Comparison of ENCODE assay signal across 9 cellular contexts in the genomic region with DNA sequence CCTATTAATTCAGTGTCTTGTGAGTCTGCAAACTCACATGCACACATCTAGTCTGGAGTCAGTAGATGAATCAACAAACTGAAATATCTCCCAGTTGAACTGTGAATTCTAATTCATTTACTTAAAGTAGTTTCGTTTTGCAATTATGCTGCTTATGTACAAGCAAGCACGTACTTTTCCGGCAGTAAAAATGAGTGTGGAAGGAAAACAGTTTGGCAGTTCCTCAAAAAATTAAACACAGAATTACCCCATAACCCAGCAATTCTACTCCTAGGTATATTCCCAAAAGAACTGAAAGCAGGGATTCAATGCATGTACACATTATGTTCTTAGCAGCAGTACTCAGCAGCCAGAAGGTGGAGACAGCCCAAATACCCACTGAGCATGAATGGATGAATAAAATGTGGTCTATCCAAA. TPM values are rescaled to one million over a fixed set of nuclear protein-coding genes. Genes with fewer than 3 reads are reported as not detected.
DNase-seq lines count a peak whose midpoint lies in the region; ATAC-seq and TF ChIP-seq lines count a peak whose summit lies in the region.
"Had no signal": no experiment of that assay in that cellular context is flagged by ENCODE, and none has a peak within 500 bp of the region (broad histone marks: within the 10 kb centered on the region; RNA-seq: fewer than 3 reads in every experiment).

No MANE protein-coding gene starts in this region.

- POLR2A ChIA-PET in CD8-positive, alpha-beta T cell (lab: Charles Lee), result no interaction called here

- peak overlapping the region; percentile 71 for H3K27ac Mint-ChIP-seq in CD8-positive, alpha-beta T cell
- H3K27ac Mint-ChIP-seq in IgD-negative memory B cell, result peak overlapping the region; percentile 37 to 89 (median 84)

- H3K9me3 Mint-ChIP-seq in CD8-positive, alpha-beta T cell, result no peaks in the 10 kb centered on the region
- H3K9me3 Mint-ChIP-seq in IgD-negative memory B cell, result no peaks in the 10 kb centered on the region

- no peaks in the 10 kb centered on the region for H3K27me3 Mint-ChIP-seq in CD8-positive, alpha-beta T cell (ENCODE audit: low read depth)
- H3K27me3 Mint-ChIP-seq in IgD-negative memory B cell, result no peaks in the 10 kb centered on the region

- H3K27ac ChIP-seq in CD8-positive, alpha-beta T cell (ENCODE audit: low read depth, low read length), result no peak overlapping the region
- H3K27ac ChIP-seq in coronary artery (no peak overlapping the region), neutrophil (peak overlapping the region; percentile 82)

- TF ChIP-seq CTCF in CD8-positive, alpha-beta T cell (IDR thresholded peaks at IDR 0.05), result no peak
- TF ChIP-seq CTCF in coronary artery (IDR thresholded peaks at IDR 0.05) (no peak), neutrophil (IDR thresholded peaks at IDR 0.05) (no peak)

- intact Hi-C loops in CD8-positive, alpha-beta T cell (cut with DNase I, micrococcal nuclease), result loop anchor here (5.0 kb wide), 2 partner anchors 46 to 66 kb away; no protein-coding TSS in a partner anchor

- no peak for DNase-seq in CD8-positive, alpha-beta T cell
- DNase-seq in coronary artery (ENCODE audit: low spot score), result no peak
- DNase-seq: stimulated activated CD4-positive, alpha-beta T cell treated with anti-CD3 and anti-CD28 coated beads, Interleukin-4, amount 100 ng/mL, for 24 hours had no signal

- H3K9me3 ChIP-seq in CD8-positive, alpha-beta T cell (ENCODE audit: low read length), result no peaks in the 10 kb centered on the region
- no peaks in the 10 kb centered on the region for H3K9me3 ChIP-seq in neutrophil

- H3K27me3 ChIP-seq in CD8-positive, alpha-beta T cell (ENCODE audit: insufficient read depth, low read length), result no peaks in the 10 kb centered on the region
- no peaks in the 10 kb centered on the region for H3K27me3 ChIP-seq in neutrophil

- H3K4me1 ChIP-seq in CD8-positive, alpha-beta T cell (ENCODE audit: insufficient read depth, low read length), result peaks cover 24% of the 10 kb centered on the region
- H3K4me1 ChIP-seq in neutrophil (ENCODE audit: control insufficient read depth in 1 of 2, insufficient read depth in 1 of 2, low read depth in 1 of 2, low read length in 1 of 2), result peaks cover 30 to 39% of the 10 kb centered on the region in 2 experiments

- H3K36me3 ChIP-seq in CD8-positive, alpha-beta T cell (ENCODE audit: insufficient read depth, low read length), result no peaks in the 10 kb centered on the region
- peaks cover 6% of the 10 kb centered on the region for H3K36me3 ChIP-seq in neutrophil

- CTCF ChIA-PET in CD8-positive, alpha-beta T cell (lab: Charles Lee), result no interaction called here

- H3K4me3 Mint-ChIP-seq in CD8-positive, alpha-beta T cell, result peak overlapping the region; percentile 59
- peak overlapping the region in 3 of 4 donors; percentile 61 to 82 (median 82) for H3K4me3 Mint-ChIP-seq in IgD-negative memory B cell

- no peak for ATAC-seq in CD8-positive, alpha-beta T cell
- ATAC-seq in HG02763 (IDR thresholded peaks at IDR 0.05; ENCODE audit: unreplicated experiment), result no peak
- no peak for ATAC-seq in GM21737 (IDR thresholded peaks at IDR 0.05; ENCODE audit: unreplicated experiment)
- no peak for ATAC-seq in GM21360 (IDR thresholded peaks at IDR 0.05; ENCODE audit: unreplicated experiment)
- ATAC-seq in HG03175 (IDR thresholded peaks at IDR 0.05; ENCODE audit: unreplicated experiment), result no peak

- peaks cover 18% of the 10 kb centered on the region for H3K36me3 Mint-ChIP-seq in CD8-positive, alpha-beta T cell
- H3K36me3 Mint-ChIP-seq in IgD-negative memory B cell, result peaks cover 4% of the 10 kb centered on the region

- peaks cover 54% of the 10 kb centered on the region for H3K4me1 Mint-ChIP-seq in CD8-positive, alpha-beta T cell (ENCODE audit: low read depth)
- H3K4me1 Mint-ChIP-seq in IgD-negative memory B cell, result peaks cover 35 to 41% (median 39%) of the 10 kb centered on the region in 3 donors

- no peak overlapping the region for H3K4me3 ChIP-seq in CD8-positive, alpha-beta T cell (ENCODE audit: low read depth, low read length)
- peak overlapping the region; percentile 2 for H3K4me3 ChIP-seq in coronary artery
- H3K4me3 ChIP-seq in neutrophil (ENCODE audit: low read depth in 1 of 2, low read length in 1 of 2), result peak overlapping the region; percentile 7 to 15

RNA-seq across cellular contexts. Expression of gene GNB1, which starts 49.3 kb away (rescaled TPM):
- 100 to 1,000 TPM; 145 to 147 TPM for total RNA-seq in CD8-positive, alpha-beta T cell
- 40.0 TPM for polyA plus RNA-seq in IgD-negative memory B cell
